Comparison of ENCODE assay signal across 19 cellular contexts in genomic region chr11:33655842-33656600, GRCh38. TPM values are rescaled to one million over a fixed set of nuclear protein-coding genes. Genes with fewer than 3 reads are reported as not detected.
DNase-seq lines count a peak whose midpoint lies in the region; ATAC-seq, FAIRE-seq and TF ChIP-seq lines count a peak whose summit lies in the region.
"Had no signal": no experiment of that assay in that cellular context is flagged by ENCODE, and none has a peak within 500 bp of the region (broad histone marks: within the 10 kb centered on the region; RNA-seq: fewer than 3 reads in every experiment).

No MANE protein-coding gene starts in this region.

- no peak for TF ChIP-seq CTCF in GM10248 (IDR thresholded peaks at IDR 0.05; ENCODE audit: control extremely low read depth, extremely low read depth, low read depth, missing control alignments)
- no peak for TF ChIP-seq CTCF in omental fat pad (IDR thresholded peaks at IDR 0.05)

- POLR2A ChIA-PET in GM10248 (lab: Yijun Ruan, JAX): no interaction called here

- peak; percentile 82 for ATAC-seq in HG02885 (IDR thresholded peaks at IDR 0.05; ENCODE audit: poor library complexity, unreplicated experiment)
- ATAC-seq in esophagus mucosa: peak; percentile 88
- no peak for ATAC-seq in HG03108 (IDR thresholded peaks at IDR 0.05; ENCODE audit: unreplicated experiment)
- ATAC-seq in omental fat pad (ENCODE audit: low FRiP score): no peak
- ATAC-seq: activated CD8-positive, alpha-beta T cell treated with anti-CD3 and anti-CD28 coated beads, Interleukin-2, amount 10 ng/mL, durations not matched to agents 7 days and 5 days; HepG2 had no signal

- peak; percentile 46 for DNase-seq in GM10248 (ENCODE audit: extremely low spot score)
- DNase-seq in GM19240 (ENCODE audit: insufficient read length, low spot score): peak; percentile 17
- no peak for DNase-seq in omental fat pad (ENCODE audit: low spot score)
- no peak for DNase-seq in HuH-7.5 (ENCODE audit: low spot score)
- DNase-seq in GM19239 (ENCODE audit: insufficient read length, low spot score): no peak
- DNase-seq: activated CD8-positive, alpha-beta T cell treated with anti-CD3 and anti-CD28 coated beads, Interleukin-2, amount 10 ng/mL, durations not matched to agents 7 days and 5 days; activated naive CD4-positive, alpha-beta T cell treated with anti-CD3 and anti-CD28 coated beads, Interleukin-2, amount 50 U/mL, for 16 hours; caudate nucleus; COR-L47; NCI-H1436 treated with DMSO at 0.1 percent for 48 hours; NCI-H526 treated with DMSO at 0.1 percent for 48 hours; Right ventricle myocardium superior had no signal

- no peak for FAIRE-seq in GM19239 (lab: Jason Lieb, UNC)
- FAIRE-seq: HepG2 had no signal

- CTCF ChIA-PET in GM10248 (lab: Yijun Ruan, JAX): no interaction called here

RNA-seq across cellular contexts. Expression of gene C11orf91, which starts 44.6 kb away (rescaled TPM):
- 1.1 TPM for total RNA-seq in esophagus mucosa
- total RNA-seq in omental fat pad: not detected
- total RNA-seq: A673; activated CD8-positive, alpha-beta T cell treated with anti-CD3 and anti-CD28 coated beads, Interleukin-2, amount 10 ng/mL, durations not matched to agents 7 days and 5 days; lung microvascular endothelial cell; osteoblast; Right ventricle myocardium superior had no signal

Comparison
In these comparisons a context has a peak if more than half of its experiments do, and no peak if none do; other contexts are left out.
1. DNase-seq: peak in GM10248 (single experiment) and GM19240 (single experiment); none in omental fat pad (single experiment), HuH-7.5 (single experiment) and GM19239 (single experiment).
2. ATAC-seq: peak in HG02885 (single experiment) and esophagus mucosa (single experiment); none in HG03108 (single experiment) and omental fat pad (single experiment).